ENCODE assay signal across 10 cellular contexts in the genomic region with DNA sequence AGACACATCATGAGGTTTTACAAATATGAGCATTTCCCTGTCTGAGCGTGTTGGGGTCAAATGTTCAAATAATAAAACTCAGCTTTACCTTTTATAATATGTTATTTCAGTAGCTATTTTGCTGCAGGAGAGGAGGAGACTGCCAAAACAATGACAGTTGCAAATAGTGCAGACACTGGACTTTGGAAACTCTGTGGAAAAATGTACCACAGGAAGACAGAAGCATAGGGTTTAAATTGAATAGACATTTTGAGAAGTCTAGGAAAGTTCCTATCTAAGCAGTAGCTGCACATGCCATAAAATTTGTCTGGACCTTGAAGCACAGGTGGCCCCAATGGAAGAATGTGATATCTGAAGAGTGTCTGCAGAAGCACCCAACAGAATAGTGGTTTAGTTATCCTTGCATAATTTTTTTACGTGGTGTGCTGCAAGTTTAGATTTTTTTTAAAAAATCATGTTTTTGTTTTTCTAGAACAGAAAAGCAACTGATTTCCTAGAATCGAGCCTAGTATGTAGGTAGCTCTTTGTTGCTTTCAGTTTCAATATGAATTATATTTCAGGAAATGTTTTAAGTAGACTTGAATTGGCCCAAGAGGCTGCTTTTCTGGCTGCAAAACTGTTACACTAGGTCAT.
A peak's percentile ranks its signal among the peaks of the same experiment; 100 is the strongest.
DNase-seq lines count a peak whose midpoint lies in the region; ATAC-seq and TF ChIP-seq lines count a peak whose summit lies in the region.
"Had no signal": no experiment of that assay in that cellular context is flagged by ENCODE, and none has a peak within 500 bp of the region (broad histone marks: within the 10 kb centered on the region; RNA-seq: fewer than 3 reads in every experiment).

No MANE protein-coding gene starts in this region.

- peak overlapping the region; percentile 78 for H3K4me2 ChIP-seq in Loucy (ENCODE audit: low read depth, low read length, poor library complexity, severe bottlenecking)

- H4K20me1 ChIP-seq in Loucy (ENCODE audit: insufficient read depth, low read length, poor library complexity, severe bottlenecking), result no peaks in the 10 kb centered on the region

- peak overlapping the region in 1 of 2 donors; percentile 53 for H3K27ac ChIP-seq in mucosa of rectum (ENCODE audit: low read depth in 2 of 2, low read length in 2 of 2)
- H3K27ac ChIP-seq: VCaP had no signal

- peak overlapping the region; percentile 69 for H3K9ac ChIP-seq in Loucy (ENCODE audit: low read depth, low read length, poor library complexity, severe bottlenecking)
- no peak overlapping the region for H3K9ac ChIP-seq in mucosa of rectum (ENCODE audit: low read depth in 1 of 2, low read length in 2 of 2)

- DNase-seq in NCI-H1930 (lab: John Stamatoyannopoulos, UW) (no peak), SHP77 (lab: John Stamatoyannopoulos, UW) (no peak), SKM-1 treated with dmso at 0.1 percent for 144 hours (lab: John Stamatoyannopoulos, UW; ENCODE audit: unreplicated experiment) (no peak), NCI-H82 treated with DMSO at 0.1 percent for 48 hours (lab: John Stamatoyannopoulos, UW; ENCODE audit: unreplicated experiment) (no peak)

- H3K4me3 ChIP-seq in Loucy (ENCODE audit: low read length, poor library complexity, severe bottlenecking) (peak overlapping the region; percentile 63), mucosa of rectum (ENCODE audit: low read length in 2 of 2) (peak overlapping the region; percentile 23 to 47)

- H3K9me3 ChIP-seq in Loucy (ENCODE audit: insufficient read depth, low read depth, low read length) (no peaks in the 10 kb centered on the region), mucosa of rectum (ENCODE audit: control insufficient read depth in 2 of 2, low read length in 2 of 2) (no peaks in the 10 kb centered on the region)

- H3K27me3 ChIP-seq in Loucy (ENCODE audit: insufficient read depth, low read length, poor library complexity, severe bottlenecking), result no peaks in the 10 kb centered on the region
- no peaks in the 10 kb centered on the region for H3K27me3 ChIP-seq in mucosa of rectum (ENCODE audit: control insufficient read depth in 2 of 2, insufficient read depth in 2 of 2, low read length in 2 of 2)

- H3K9me2 ChIP-seq in Loucy (replicated peaks; ENCODE audit: low read depth, low read length), result no peaks in the 10 kb centered on the region

- H3K4me1 ChIP-seq in Loucy (ENCODE audit: insufficient read depth, low read length, poor library complexity, severe bottlenecking) (peaks cover 22% of the 10 kb centered on the region), mucosa of rectum (ENCODE audit: control insufficient read depth in 2 of 2, insufficient read depth in 2 of 2, low read length in 2 of 2) (peaks cover 5 to 12% of the 10 kb centered on the region in 2 donors)

- H2AFZ ChIP-seq in Loucy (ENCODE audit: low read length), result peak overlapping the region; percentile 91

- no peaks in the 10 kb centered on the region for H3F3A ChIP-seq in Loucy (ENCODE audit: low read depth)

- TF ChIP-seq CTCF in Loucy (conservative IDR thresholded peaks at IDR 0.05; ENCODE audit: low read length), result no peak

- no peaks in the 10 kb centered on the region for H3K79me2 ChIP-seq in Loucy (ENCODE audit: insufficient read depth, low read length)

- ATAC-seq in GM18517 (IDR thresholded peaks at IDR 0.05; ENCODE audit: unreplicated experiment) (peak; percentile 98), GM21619 (IDR thresholded peaks at IDR 0.05; ENCODE audit: unreplicated experiment) (peak; percentile 97)
- ATAC-seq: HCT116 had no signal

- no peaks in the 10 kb centered on the region for H3K36me3 ChIP-seq in Loucy (ENCODE audit: insufficient read depth, low read length)
- no peaks in the 10 kb centered on the region for H3K36me3 ChIP-seq in mucosa of rectum (ENCODE audit: control insufficient read depth in 2 of 2, insufficient read depth in 2 of 2, low read length in 2 of 2)
